ENCODE assay signal across 8 cellular contexts in the genomic region with DNA sequence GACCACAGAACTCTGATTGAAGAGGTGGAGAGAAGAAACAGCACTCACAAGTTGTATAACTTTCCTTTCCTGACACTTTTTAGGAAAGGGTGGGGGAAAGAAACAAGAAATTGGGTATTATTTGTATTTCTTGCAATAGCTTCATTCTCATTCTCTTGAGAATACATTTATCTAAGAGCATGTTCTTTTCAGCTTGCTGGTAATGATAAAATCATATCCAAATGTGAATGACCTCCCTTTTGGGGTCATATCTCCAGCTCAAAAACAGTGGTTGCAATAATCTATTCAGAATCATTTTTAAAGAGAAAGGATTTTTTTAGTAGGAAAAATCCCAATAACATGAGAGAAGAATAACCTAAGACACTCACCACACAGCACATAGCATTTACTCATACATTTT.
"Had no signal": no experiment of that assay in that cellular context is flagged by ENCODE, and none has a peak within 500 bp of the region (broad histone marks: within the 10 kb centered on the region; RNA-seq: fewer than 3 reads in every experiment).

No MANE protein-coding gene starts in this region.

- H3K4me1 ChIP-seq: HAP-1 had no signal

- H3K9me3 ChIP-seq: HAP-1 had no signal

- ATAC-seq: GM23338, HCT116, HepG2 had no signal

- H3K36me3 ChIP-seq: HAP-1 had no signal

- H3K27me3 Mint-ChIP-seq: IgD-negative memory B cell had no signal

- H3K4me3 Mint-ChIP-seq: GM23338, HFFc6, IgD-negative memory B cell had no signal

- DNase-seq: H7, HFFc6 had no signal

- H3K27ac ChIP-seq: HL-60 had no signal

- H3K27ac Mint-ChIP-seq: GM23338, HFFc6, IgD-negative memory B cell had no signal

- H3K4me1 Mint-ChIP-seq: GM23338, IgD-negative memory B cell had no signal

- H3K4me3 ChIP-seq: GM23338, HAP-1 had no signal
